ENCODE assay signal across 13 cellular contexts in the genomic region with DNA sequence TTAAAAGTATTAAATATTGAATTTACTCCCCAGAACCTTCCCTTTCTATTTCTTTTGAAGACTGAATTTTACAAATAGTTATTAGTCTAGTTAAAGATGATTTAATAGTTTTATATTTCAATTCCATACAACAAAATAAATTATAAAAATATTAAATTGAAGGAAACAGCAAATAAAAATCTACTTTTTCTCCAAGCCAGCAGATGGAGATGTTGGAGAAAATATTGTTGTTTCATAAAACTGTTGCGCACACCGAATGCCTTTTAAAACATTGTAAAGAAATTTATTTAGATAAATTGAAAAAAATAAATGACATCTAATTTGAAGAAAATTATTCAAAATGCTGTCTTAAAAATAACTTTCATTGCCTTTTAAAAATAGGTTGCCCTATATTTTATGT.
"Had no signal": no experiment of that assay in that cellular context is flagged by ENCODE, and none has a peak within 500 bp of the region (broad histone marks: within the 10 kb centered on the region; RNA-seq: fewer than 3 reads in every experiment).

No MANE protein-coding gene starts in this region.

- H3K27ac ChIP-seq: testis had no signal

- DNase-seq: activated effector memory CD4-positive, alpha-beta T cell treated with anti-CD3 and anti-CD28 coated beads, Interleukin-2, amount 50 U/mL, for 16 hours; activated naive CD8-positive, alpha-beta T cell treated with anti-CD3 and anti-CD28 coated beads for 36 hours; activated T-cell treated with anti-CD3 and anti-CD28 coated beads, Interleukin-2, amount 50 U/mL, for 24 hours; anterior cingulate cortex; foreskin melanocyte; left ventricle myocardium superior; nephron progenitor cell; stimulated activated CD4-positive, alpha-beta T cell treated with anti-CD3 and anti-CD28 coated beads, Interleukin-4, amount 100 ng/mL, for 1 hour; stimulated activated CD8-positive, alpha-beta memory T cell treated with anti-CD3 and anti-CD28 coated beads, Interleukin-4, amount 100 ng/mL, for 48 hours; stimulated activated naive CD8-positive, alpha-beta T cell treated with anti-CD3 and anti-CD28 coated beads, Interleukin-15, Interleukin-2, amounts not matched to agents 100 U/mL and 50 U/mL, for 24 hours; testis had no signal

- FAIRE-seq: bronchial epithelial cell, endothelial cell of umbilical vein had no signal

- ATAC-seq: left ventricle myocardium superior; stimulated activated naive CD8-positive, alpha-beta T cell treated with anti-CD3 and anti-CD28 coated beads, Interleukin-15, Interleukin-2, amounts not matched to agents 100 U/mL and 50 U/mL, for 24 hours had no signal
